ENCODE assay signal across 10 cellular contexts in the genomic region with DNA sequence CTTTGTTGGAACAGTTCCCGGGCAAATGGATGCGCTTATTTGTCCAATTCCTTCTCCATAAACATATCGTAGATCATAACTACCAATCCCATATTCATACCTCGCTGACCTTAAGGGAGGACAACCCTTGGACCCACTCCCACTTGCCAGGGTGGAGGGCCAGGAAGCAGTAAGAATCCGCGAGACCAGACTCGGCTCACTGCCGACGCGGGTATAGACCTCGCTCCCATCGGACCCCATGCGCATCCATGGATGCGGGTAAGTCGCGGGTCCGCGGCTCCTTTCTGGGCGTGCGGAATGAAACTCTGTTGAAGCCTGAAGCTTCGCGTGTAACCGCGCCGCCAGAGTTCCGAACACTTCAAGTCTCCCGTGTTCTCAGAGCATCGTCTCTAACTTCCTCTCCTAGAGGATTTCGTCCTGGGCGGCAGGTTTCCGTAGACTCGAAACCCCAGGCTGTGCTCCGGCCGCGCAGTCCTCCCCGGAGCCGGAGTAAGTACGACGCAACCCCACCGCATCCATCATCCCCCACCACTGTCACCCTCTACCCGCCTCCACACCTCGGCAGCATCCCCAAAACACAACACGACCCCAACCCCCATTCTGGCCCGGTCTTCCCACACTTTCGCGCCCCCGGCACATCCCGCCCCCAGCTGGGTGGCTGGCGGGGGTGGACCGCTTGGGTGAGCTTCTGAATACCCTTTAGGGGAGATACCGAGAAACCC. TPM values are rescaled to one million over a fixed set of nuclear protein-coding genes. Genes with fewer than 3 reads are reported as not detected.
DNase-seq lines count a peak whose midpoint lies in the region; ATAC-seq lines count a peak whose summit lies in the region.
"Had no signal": no experiment of that assay in that cellular context is flagged by ENCODE, and none has a peak within 500 bp of the region (broad histone marks: within the 10 kb centered on the region; RNA-seq: fewer than 3 reads in every experiment).

No MANE protein-coding gene starts in this region.

- no peak overlapping the region for H2BK12ac ChIP-seq in mesenchymal stem cell (ENCODE audit: low read length in 2 of 2)

- H2AFZ ChIP-seq in mesenchymal stem cell (ENCODE audit: low read depth, low read length) = no peak overlapping the region

- H3K79me1 ChIP-seq in mesenchymal stem cell (replicated peaks; ENCODE audit: low read length, poor library complexity, severe bottlenecking) = peaks cover 2% of the 10 kb centered on the region

- no peak overlapping the region for H2BK120ac ChIP-seq in mesenchymal stem cell (ENCODE audit: low read depth, low read length)

- no peak overlapping the region for H3K9ac ChIP-seq in mesenchymal stem cell (ENCODE audit: low read length)

- H3K27me3 ChIP-seq in mesenchymal stem cell (ENCODE audit: control insufficient read depth in 1 of 2, insufficient read depth in 1 of 2, low read length in 2 of 2) = peaks cover 0 to 49% of the 10 kb centered on the region in 2 experiments

- H3K4me2 ChIP-seq in mesenchymal stem cell (ENCODE audit: low read length, poor library complexity, severe bottlenecking) = peak overlapping the region; percentile 62

- no peak overlapping the region for H4K91ac ChIP-seq in mesenchymal stem cell (ENCODE audit: low read length)

- H3K4me1 ChIP-seq in mesenchymal stem cell (ENCODE audit: control insufficient read depth, insufficient read depth, low read depth, low read length) (peaks cover 1% of the 10 kb centered on the region), urinary bladder (ENCODE audit: insufficient read depth) (peaks cover 2% of the 10 kb centered on the region)

- ATAC-seq in GM18511 (IDR thresholded peaks at IDR 0.05; ENCODE audit: unreplicated experiment) = no peak

- H4K8ac ChIP-seq in mesenchymal stem cell (ENCODE audit: low read length) = no peak overlapping the region

- peak overlapping the region; percentile 48 for H2BK5ac ChIP-seq in mesenchymal stem cell (ENCODE audit: low read depth, low read length, poor library complexity, severe bottlenecking)

- H2BK15ac ChIP-seq in mesenchymal stem cell (ENCODE audit: low read depth, poor library complexity, severe bottlenecking) = no peak overlapping the region

- H3K14ac ChIP-seq in mesenchymal stem cell (ENCODE audit: low read length in 2 of 2) = no peak overlapping the region

- H3K36me3 Mint-ChIP-seq in activated naive CD4-positive, alpha-beta T cell treated with anti-CD3 and anti-CD28 coated beads, Interleukin-2, amount 50 U/mL, for 24 hours = peaks cover 4% of the 10 kb centered on the region
- H3K36me3 Mint-ChIP-seq in dendritic cell treated with granulocyte-macrophage colony-stimulating factor and Interleukin-4, amounts not matched to agents 40 ng/mL and 50 ng/mL, for 4 days (ENCODE audit: low read depth) = no peaks in the 10 kb centered on the region
- H3K36me3 Mint-ChIP-seq: CD4-positive, CD25-positive, alpha-beta regulatory T cell had no signal

- H3K27ac ChIP-seq in mesenchymal stem cell (ENCODE audit: low read length, poor library complexity, severe bottlenecking) (peak overlapping the region; percentile 95), urinary bladder (ENCODE audit: low read depth) (no peak overlapping the region)
- H3K27ac ChIP-seq: SK-N-MC had no signal

- WGBS in mesenchymal stem cell = 3% methylated on average over 48 of the region's 51 CpGs
- 2% methylated on average over 51 of the region's 51 CpGs for WGBS in urinary bladder

- peak overlapping the region; percentile 30 for H3K4me3 Mint-ChIP-seq in activated naive CD4-positive, alpha-beta T cell treated with anti-CD3 and anti-CD28 coated beads, Interleukin-2, amount 50 U/mL, for 24 hours
- peak overlapping the region; percentile 30 for H3K4me3 Mint-ChIP-seq in dendritic cell treated with granulocyte-macrophage colony-stimulating factor and Interleukin-4, amounts not matched to agents 40 ng/mL and 50 ng/mL, for 4 days
- H3K4me3 Mint-ChIP-seq: CD4-positive, CD25-positive, alpha-beta regulatory T cell had no signal

- peaks cover 8% of the 10 kb centered on the region for H3K9me3 Mint-ChIP-seq in activated naive CD4-positive, alpha-beta T cell treated with anti-CD3 and anti-CD28 coated beads, Interleukin-2, amount 50 U/mL, for 24 hours
- H3K9me3 Mint-ChIP-seq in dendritic cell treated with granulocyte-macrophage colony-stimulating factor and Interleukin-4, amounts not matched to agents 40 ng/mL and 50 ng/mL, for 4 days = no peaks in the 10 kb centered on the region

- H3K4me3 ChIP-seq in mesenchymal stem cell (ENCODE audit: insufficient read depth in 1 of 2, low read depth in 1 of 2, low read length in 2 of 2) (peak overlapping the region; percentile 29 to 80), urinary bladder (ENCODE audit: low read depth, low read length) (peak overlapping the region; percentile 20)
- H3K4me3 ChIP-seq: SK-N-MC had no signal

- peaks cover 8% of the 10 kb centered on the region for H3K4me1 Mint-ChIP-seq in activated naive CD4-positive, alpha-beta T cell treated with anti-CD3 and anti-CD28 coated beads, Interleukin-2, amount 50 U/mL, for 24 hours
- H3K4me1 Mint-ChIP-seq in dendritic cell treated with granulocyte-macrophage colony-stimulating factor and Interleukin-4, amounts not matched to agents 40 ng/mL and 50 ng/mL, for 4 days (ENCODE audit: low read depth) = peaks cover 17% of the 10 kb centered on the region
- H3K4me1 Mint-ChIP-seq: CD4-positive, CD25-positive, alpha-beta regulatory T cell had no signal

- H3K23ac ChIP-seq in mesenchymal stem cell (ENCODE audit: low read length in 2 of 2) = peak overlapping the region in 1 of 2 experiments; percentile 40

- no peak overlapping the region for H3K18ac ChIP-seq in mesenchymal stem cell (ENCODE audit: low read depth in 1 of 2, low read length in 2 of 2)

- no peak overlapping the region for H3K27ac Mint-ChIP-seq in activated naive CD4-positive, alpha-beta T cell treated with anti-CD3 and anti-CD28 coated beads, Interleukin-2, amount 50 U/mL, for 24 hours
- H3K27ac Mint-ChIP-seq in dendritic cell treated with granulocyte-macrophage colony-stimulating factor and Interleukin-4, amounts not matched to agents 40 ng/mL and 50 ng/mL, for 4 days = no peak overlapping the region
- H3K27ac Mint-ChIP-seq: CD4-positive, CD25-positive, alpha-beta regulatory T cell had no signal

- H3K9me3 ChIP-seq in mesenchymal stem cell (ENCODE audit: control insufficient read depth, low read length) = peaks cover 3% of the 10 kb centered on the region

- DNase-seq in activated naive CD4-positive, alpha-beta T cell treated with Interleukin-2 at 50 U/mL for 16 hours = no peak
- peak; percentile 40 for DNase-seq in mesenchymal stem cell
- no peak for DNase-seq in SIG-M5 treated with dmso at 0.1 percent for 504 hours (lab: John Stamatoyannopoulos, UW; ENCODE audit: unreplicated experiment)
- no peak for DNase-seq in mucosa of gallbladder (ENCODE audit: low spot score)
- DNase-seq: CD4-positive, CD25-positive, alpha-beta regulatory T cell had no signal

- no peak overlapping the region for H3K4ac ChIP-seq in mesenchymal stem cell (ENCODE audit: low read depth in 1 of 2, low read length in 2 of 2)

- intact Hi-C loops in dendritic cell treated with granulocyte-macrophage colony-stimulating factor and Interleukin-4, amounts not matched to agents 40 ng/mL and 50 ng/mL, for 4 days (cut with micrococcal nuclease) = no loop called here

- H3K27me3 Mint-ChIP-seq in activated naive CD4-positive, alpha-beta T cell treated with anti-CD3 and anti-CD28 coated beads, Interleukin-2, amount 50 U/mL, for 24 hours = peaks cover 40% of the 10 kb centered on the region
- peaks cover 71% of the 10 kb centered on the region for H3K27me3 Mint-ChIP-seq in dendritic cell treated with granulocyte-macrophage colony-stimulating factor and Interleukin-4, amounts not matched to agents 40 ng/mL and 50 ng/mL, for 4 days

- H2AK5ac ChIP-seq in mesenchymal stem cell (ENCODE audit: low read length, severe bottlenecking) = no peak overlapping the region

- peaks cover 0 to 5% of the 10 kb centered on the region in 2 experiments for H3K36me3 ChIP-seq in mesenchymal stem cell (ENCODE audit: control insufficient read depth in 1 of 2, insufficient read depth in 2 of 2, low read depth in 1 of 2, low read length in 2 of 2)
- no peaks in the 10 kb centered on the region for H3K36me3 ChIP-seq in urinary bladder (ENCODE audit: insufficient read depth)

RNA-seq across cellular contexts. Expression of a gene that starts 1.0 kb away (rescaled TPM):
- 1.5 TPM for polyA plus RNA-seq in mesenchymal stem cell (2013, experiment 1 of 2)
- polyA plus RNA-seq in mesenchymal stem cell (2013, experiment 2 of 2) = 1.4 TPM
- total RNA-seq in urinary bladder (9.4 TPM), mucosa of gallbladder (0.03 TPM)
- polyA plus RNA-seq in urinary bladder = 1.7 TPM
- total RNA-seq: CD4-positive, CD25-positive, alpha-beta regulatory T cell had no signal
- polyA plus RNA-seq: CD4-positive, CD25-positive, alpha-beta regulatory T cell had no signal

Comparison
In these comparisons a context has a peak if more than half of its experiments do, and no peak if none do; other contexts are left out.
1. RNA of a gene that starts 1.0 kb away (total RNA-seq): 9.4 TPM in urinary bladder (single experiment); 0.03 TPM in mucosa of gallbladder (single experiment); every median in the first group is over 10 times any median in the second.